ENCODE assay signal across 16 cellular contexts in genomic region chr3:117045143-117045542, GRCh38.
DNase-seq lines count a peak whose midpoint lies in the region; ATAC-seq, FAIRE-seq and TF ChIP-seq lines count a peak whose summit lies in the region.
"Had no signal": no experiment of that assay in that cellular context is flagged by ENCODE, and none has a peak within 500 bp of the region (broad histone marks: within the 10 kb centered on the region; RNA-seq: fewer than 3 reads in every experiment).

No MANE protein-coding gene starts in this region.

- H3K9me3 ChIP-seq in HUES64 (ENCODE audit: insufficient read depth, low read depth, low read length) (peaks cover 7% of the 10 kb centered on the region; the same call in 1 of the 2 replicates), adipocyte (ENCODE audit: control insufficient read depth, low read length) (no peaks in the 10 kb centered on the region), HepG2 (ENCODE audit: low read length) (no peaks in the 10 kb centered on the region)
- H3K9me3 ChIP-seq: heart left ventricle, SJCRH30 had no signal

- in situ Hi-C loops in HepG2 (cut with HindIII; ENCODE audit: extremely low pct_ligation_motif_present, low pct_unique_long_range_greater_than_20kb): no loop called here

- TF ChIP-seq EP300 in HepG2 (IDR thresholded peaks at IDR 0.05; ENCODE audit: low read depth in 2 of 2, low read length in 2 of 2): no peak
- no peak for TF ChIP-seq EP300 in HepG2 (CRISPR knock-in tag; IDR thresholded peaks at IDR 0.05; ENCODE audit: borderline replicate concordance)

- TF ChIP-seq RAD21 in HepG2 (CRISPR knock-in tag; IDR thresholded peaks at IDR 0.05): no peak

- intact Hi-C loops in HepG2 (cut with micrococcal nuclease; ENCODE audit: unreplicated experiment): no loop called here

- H3K27me3 ChIP-seq in HUES64 (ENCODE audit: insufficient read depth, low read length) (no peaks in the 10 kb centered on the region), adipocyte (replicated peaks; ENCODE audit: control insufficient read depth, insufficient read depth, low read length) (no peaks in the 10 kb centered on the region), HepG2 (ENCODE audit: control insufficient read depth in 1 of 2, insufficient read depth in 2 of 2, low read length in 2 of 2) (no peaks in the 10 kb centered on the region; a peak in 1 of 5 replicates)
- H3K27me3 ChIP-seq: heart left ventricle, SJCRH30 had no signal

- POLR2A ChIA-PET in HepG2 (lab: Yijun Ruan, JAX): no interaction called here

- no peak for TF ChIP-seq POLR2A in HepG2 (IDR thresholded peaks at IDR 0.05; ENCODE audit: insufficient read depth in 1 of 2, low read depth in 2 of 2, low read length in 2 of 2)

- WGBS in HUES64: 0% methylated on average over 1 of the region's 1 CpG
- WGBS in HepG2 (ENCODE audit: low lambda C conversion rate): no CpG with 5 or more reads among the region's 1 CpG

- no peak overlapping the region for H2AFZ ChIP-seq in HepG2 (ENCODE audit: low read length)

- no peaks in the 10 kb centered on the region for H4K20me1 ChIP-seq in HepG2 (ENCODE audit: insufficient read depth, low read length)

- BruUV-seq in HepG2 (replicated peaks; lab: Mats Ljungman, UMichigan): no TSS peak

- TF ChIP-seq CTCF in C4-2B (conservative IDR thresholded peaks at IDR 0.05): peak; percentile 7; the same call in 1 of the 2 replicates
- TF ChIP-seq CTCF in HepG2 (CRISPR knock-in tag; IDR thresholded peaks at IDR 0.05): no peak

- no peak overlapping the region for H3K4me3 ChIP-seq in HUES64 (ENCODE audit: low read length)
- H3K4me3 ChIP-seq in adipocyte (ENCODE audit: low read length): no peak overlapping the region
- H3K4me3 ChIP-seq in HepG2 (replicated peaks in 1 of 3; ENCODE audit: insufficient read depth in 1 of 3, low read depth in 2 of 3, low read length in 3 of 3): no peak overlapping the region
- H3K4me3 ChIP-seq: heart left ventricle, SJCRH30 had no signal

- peaks cover 24% of the 10 kb centered on the region for H3K4me1 ChIP-seq in HUES64 (ENCODE audit: insufficient read depth, low read length)
- H3K4me1 ChIP-seq in adipocyte (ENCODE audit: control insufficient read depth, insufficient read depth, low read length): peaks cover 6% of the 10 kb centered on the region
- H3K4me1 ChIP-seq in HepG2 (ENCODE audit: insufficient read depth, low read length): no peaks in the 10 kb centered on the region
- H3K4me1 ChIP-seq: heart left ventricle, SJCRH30 had no signal

- no peaks in the 10 kb centered on the region for H3K79me2 ChIP-seq in HepG2 (ENCODE audit: insufficient read depth, low read length)

- FAIRE-seq in HepG2 (lab: Jason Lieb, UNC): no peak
- FAIRE-seq: GM12891 had no signal

- H3K4me2 ChIP-seq in HepG2 (ENCODE audit: low read depth, low read length): no peak overlapping the region

- H3K27ac ChIP-seq in C4-2B (peak overlapping the region; percentile 43), HUES64 (ENCODE audit: low read depth, low read length) (peak overlapping the region; percentile 20), HepG2 (ENCODE audit: extremely low read length, insufficient read depth, low read length) (no peak overlapping the region)
- H3K27ac ChIP-seq: heart left ventricle, SJCRH30 had no signal

- CTCF ChIA-PET in HepG2 (lab: Yijun Ruan, JAX; ENCODE audit: low intra/inter-chr PET ratio, low total read pairs): no interaction called here

- H3K9ac ChIP-seq in HUES64 (ENCODE audit: low read depth, low read length) (no peak overlapping the region), adipocyte (ENCODE audit: low read length) (no peak overlapping the region), HepG2 (ENCODE audit: insufficient read depth, low read depth, low read length) (no peak overlapping the region)

- peak; percentile 65 for ATAC-seq in HepG2
- ATAC-seq in GM18519 (IDR thresholded peaks at IDR 0.05; ENCODE audit: low FRiP score, unreplicated experiment): no peak
- no peak for ATAC-seq in GM21367 (IDR thresholded peaks at IDR 0.05; ENCODE audit: unreplicated experiment)

- DNase-seq in adipocyte (ENCODE audit: low read depth): peak; percentile 24
- DNase-seq in HepG2 (ENCODE audit: low spot score): no peak
- DNase-seq in NK-92 (lab: John Stamatoyannopoulos, UW; ENCODE audit: unreplicated experiment): no peak
- DNase-seq in activated CD4-positive, CD25-positive, alpha-beta regulatory T cell treated with anti-CD3 and anti-CD28 coated beads, Interleukin-2, amount 50 U/mL, for 72 hours: no peak
- DNase-seq: activated CD4-positive, alpha-beta T cell treated with anti-CD3 and anti-CD28 coated beads, Interleukin-2, amount 10 ng/mL, durations not matched to agents 7 days and 5 days; activated naive CD4-positive, alpha-beta T cell treated with anti-CD3 and anti-CD28 coated beads for 36 hours; CD4-positive, CD25-positive, alpha-beta regulatory T cell; NCI-H1694; SJCRH30; stimulated activated naive CD4-positive, alpha-beta T cell treated with Interleukin-2 at 50 U/mL for 16 hours had no signal

- H3K36me3 ChIP-seq in HUES64 (ENCODE audit: insufficient read depth, low read length): no peaks in the 10 kb centered on the region
- H3K36me3 ChIP-seq in adipocyte (ENCODE audit: control insufficient read depth, insufficient read depth, low read length, severe bottlenecking): no peaks in the 10 kb centered on the region
- H3K36me3 ChIP-seq in HepG2 (replicated peaks in 1 of 2; ENCODE audit: control insufficient read depth in 1 of 2, insufficient read depth in 2 of 2, low read length in 2 of 2): no peaks in the 10 kb centered on the region
- H3K36me3 ChIP-seq: heart left ventricle, SJCRH30 had no signal

TF ChIP-seq in HepG2, 621 proteins besides CTCF, POLR2A, EP300 and RAD21:
- TF ChIP-seq NCOA1 (CRISPR knock-in tag; IDR thresholded peaks at IDR 0.05) (no peak), ZNF432 (CRISPR knock-in tag; IDR thresholded peaks at IDR 0.05; ENCODE audit: borderline replicate concordance) (no peak), TGIF2 (CRISPR knock-in tag; IDR thresholded peaks at IDR 0.05) (no peak), SNAPC2 (CRISPR knock-in tag; IDR thresholded peaks at IDR 0.05) (no peak), ZNF17 (CRISPR knock-in tag; IDR thresholded peaks at IDR 0.05) (no peak), SRY (CRISPR knock-in tag; IDR thresholded peaks at IDR 0.05) (no peak), GATA4 (IDR thresholded peaks at IDR 0.05; ENCODE audit: borderline replicate concordance, low read depth) (no peak), ZNF841 (CRISPR knock-in tag; IDR thresholded peaks at IDR 0.05; ENCODE audit: borderline replicate concordance) (no peak), ZNF639 (CRISPR knock-in tag; conservative IDR thresholded peaks at IDR 0.05) (no peak), PBX2 (CRISPR knock-in tag; IDR thresholded peaks at IDR 0.05) (no peak), ZNF333 (CRISPR knock-in tag; IDR thresholded peaks at IDR 0.05; ENCODE audit: borderline replicate concordance) (no peak), TFDP1 (CRISPR knock-in tag; IDR thresholded peaks at IDR 0.05; ENCODE audit: borderline replicate concordance) (no peak), THAP7 (CRISPR knock-in tag; IDR thresholded peaks at IDR 0.05) (no peak), NFKB2 (CRISPR knock-in tag; IDR thresholded peaks at IDR 0.05; ENCODE audit: borderline replicate concordance) (no peak), BRF2 (CRISPR knock-in tag; IDR thresholded peaks at IDR 0.05) (no peak)
